Comparison of ENCODE assay signal across 10 cellular contexts in genomic region chr21:16536661-16537359, GRCh38.
DNase-seq lines count a peak whose midpoint lies in the region; ATAC-seq, FAIRE-seq and TF ChIP-seq lines count a peak whose summit lies in the region.
"Had no signal": no experiment of that assay in that cellular context is flagged by ENCODE, and none has a peak within 500 bp of the region (broad histone marks: within the 10 kb centered on the region; RNA-seq: fewer than 3 reads in every experiment).

No MANE protein-coding gene starts in this region.

- dilution Hi-C loops in keratinocyte (cut with MboI; ENCODE audit: extremely low pct_ligation_motif_present, low sequenced_read_pairs), result no loop called here

- H3K9me1 ChIP-seq in keratinocyte (ENCODE audit: control insufficient read depth, extremely low read depth, insufficient read depth, low read length), result no peaks in the 10 kb centered on the region

- no peaks in the 10 kb centered on the region for H3K9me3 ChIP-seq in left ventricle myocardium inferior (replicated peaks)
- no peaks in the 10 kb centered on the region for H3K9me3 ChIP-seq in ascending aorta
- H3K9me3 ChIP-seq in keratinocyte (ENCODE audit: control insufficient read depth, low read depth, low read length), result no peaks in the 10 kb centered on the region
- H3K9me3 ChIP-seq in upper lobe of right lung, result no peaks in the 10 kb centered on the region
- H3K9me3 ChIP-seq: BLaER1 had no signal

- H3K4me2 ChIP-seq in keratinocyte (ENCODE audit: control insufficient read depth, extremely low read depth, insufficient read depth, low read depth, low read length), result peak overlapping the region; percentile 80
- H3K4me2 ChIP-seq: BLaER1 had no signal

- H3K27me3 ChIP-seq in left ventricle myocardium inferior (ENCODE audit: low read depth), result no peaks in the 10 kb centered on the region
- no peaks in the 10 kb centered on the region for H3K27me3 ChIP-seq in ascending aorta
- H3K27me3 ChIP-seq in keratinocyte (ENCODE audit: control insufficient read depth, extremely low read depth, insufficient read depth, low read length), result no peaks in the 10 kb centered on the region
- H3K27me3 ChIP-seq in upper lobe of right lung, result no peaks in the 10 kb centered on the region
- H3K27me3 ChIP-seq: BLaER1 had no signal

- H3K4me3 ChIP-seq in left ventricle myocardium inferior, result peak overlapping the region; percentile 64
- H3K4me3 ChIP-seq in ascending aorta, result peak overlapping the region; percentile 36 to 62
- H3K4me3 ChIP-seq in keratinocyte (ENCODE audit: control insufficient read depth in 2 of 3, extremely low read depth in 1 of 3, insufficient read depth in 2 of 3, low read depth in 1 of 3, low read length in 3 of 3), result peak overlapping the region; percentile 44 to 73 (median 70)
- H3K4me3 ChIP-seq in upper lobe of right lung, result peak overlapping the region; percentile 45
- H3K4me3 ChIP-seq: BLaER1 had no signal

- H3K27ac ChIP-seq in left ventricle myocardium inferior (replicated peaks) (peak overlapping the region; percentile 91), ascending aorta (peak overlapping the region; percentile 19 to 50), keratinocyte (ENCODE audit: control insufficient read depth, insufficient read depth, low read length) (peak overlapping the region; percentile 73), upper lobe of right lung (peak overlapping the region; percentile 73)
- H3K27ac ChIP-seq: BLaER1 had no signal

- peak overlapping the region; percentile 82 for H2AFZ ChIP-seq in keratinocyte (ENCODE audit: control insufficient read depth, low read length)

- no peaks in the 10 kb centered on the region for H3K79me2 ChIP-seq in keratinocyte (ENCODE audit: control insufficient read depth, insufficient read depth, low read length)

- intact Hi-C loops in left ventricle myocardium inferior (cut with micrococcal nuclease) (loop anchor here (5.0 kb wide), 1 partner anchor 115 kb away; no protein-coding TSS in a partner anchor), cardiac septum (cut with DNase I) (loop anchor here (1.0 to 10.0 kb wide), 6 partner anchors 50 to 342 kb away; no protein-coding TSS in a partner anchor), ascending aorta (cut with DNase I) (no loop called here), upper lobe of right lung (cut with DNase I) (no loop called here)

- ATAC-seq in upper lobe of right lung (no peak), GM21447 (IDR thresholded peaks at IDR 0.05; ENCODE audit: unreplicated experiment) (no peak)

- peak overlapping the region; percentile 68 for H3K9ac ChIP-seq in keratinocyte (ENCODE audit: control insufficient read depth, extremely low read depth, insufficient read depth, low read length)
- H3K9ac ChIP-seq: BLaER1 had no signal

- H4K20me1 ChIP-seq in keratinocyte (ENCODE audit: control insufficient read depth, extremely low read depth, insufficient read depth, low read length), result no peaks in the 10 kb centered on the region
- H4K20me1 ChIP-seq: BLaER1 had no signal

- DNase-seq in left ventricle myocardium inferior, result no peak
- no peak for DNase-seq in cardiac septum (ENCODE audit: low spot score)
- no peak for DNase-seq in ascending aorta (ENCODE audit: low spot score in 2 of 2)
- no peak for DNase-seq in keratinocyte (ENCODE audit: low read depth, low spot score)
- no peak for DNase-seq in upper lobe of right lung
- DNase-seq in NCI-H510A (lab: John Stamatoyannopoulos, UW), result no peak
- DNase-seq in iPS-NIHi7 (ENCODE audit: extremely low spot score), result no peak
- DNase-seq: activated gamma-delta T cell had no signal

- no peak for FAIRE-seq in keratinocyte (lab: Jason Lieb, UNC)

- peaks cover 34% of the 10 kb centered on the region for H3K4me1 ChIP-seq in left ventricle myocardium inferior
- no peaks in the 10 kb centered on the region for H3K4me1 ChIP-seq in ascending aorta
- peaks cover 14% of the 10 kb centered on the region for H3K4me1 ChIP-seq in keratinocyte (ENCODE audit: control insufficient read depth, extremely low read depth, insufficient read depth, low read length)
- no peaks in the 10 kb centered on the region for H3K4me1 ChIP-seq in upper lobe of right lung
- H3K4me1 ChIP-seq: BLaER1 had no signal

- H3K36me3 ChIP-seq in left ventricle myocardium inferior (peaks cover 5% of the 10 kb centered on the region), ascending aorta (no peaks in the 10 kb centered on the region), keratinocyte (ENCODE audit: control insufficient read depth in 2 of 2, extremely low read depth in 1 of 2, insufficient read depth in 2 of 2, low read length in 2 of 2) (no peaks in the 10 kb centered on the region), upper lobe of right lung (no peaks in the 10 kb centered on the region)
- H3K36me3 ChIP-seq: BLaER1 had no signal

- TF ChIP-seq CTCF in left ventricle myocardium inferior (IDR thresholded peaks at IDR 0.05; ENCODE audit: borderline replicate concordance) (no peak), ascending aorta (IDR thresholded peaks at IDR 0.05) (no peak), keratinocyte (optimal IDR thresholded peaks at IDR 0.05 in 1 of 3, IDR thresholded peaks at IDR 0.05 in 1 of 3, conservative IDR thresholded peaks at IDR 0.05 in 1 of 3; ENCODE audit: extremely low read depth in 1 of 3, insufficient read depth in 2 of 3, low read length in 3 of 3) (no peak), upper lobe of right lung (IDR thresholded peaks at IDR 0.05) (no peak)

Comparison
In these comparisons a context has a peak if more than half of its experiments do, and no peak if none do; other contexts are left out.
1. H3K27ac ChIP-seq: peak in every context shown above with its lines; median percentile 91 in left ventricle myocardium inferior; 73 in keratinocyte; 73 in upper lobe of right lung; 34 in ascending aorta.
2. intact Hi-C loops: an anchor here in left ventricle myocardium inferior (5.0 kb wide) and cardiac septum (1.0 to 10.0 kb wide); none called in ascending aorta and upper lobe of right lung.